1 cellular context compared by ENCODE assay signal in genomic region chr11:112073941-112074811, GRCh38.
TF ChIP-seq lines count a peak whose summit lies in the region.

TSS of gene NKAPD1 (plus strand) at chr11:112074299. CDS start at chr11:112075575, 1,276 bp downstream.
TSS of gene PIH1D2 (minus strand) at chr11:112074017. CDS start at chr11:112073174, 843 bp downstream.

TF ChIP-seq in H1, 55 proteins besides CTCF, POLR2A, EP300 and RAD21:
- TF ChIP-seq KDM4A (IDR thresholded peaks at IDR 0.05; ENCODE audit: low read depth, low read length, severe bottlenecking) (peak; percentile 98), SAP30 (IDR thresholded peaks at IDR 0.05; ENCODE audit: insufficient read depth, insufficient replicate concordance, low read length) (peak; percentile 88), TBP (IDR thresholded peaks at IDR 0.05; ENCODE audit: low read depth, low read length) (peak; percentile 71; the same call in 1 of the 2 replicates), ATF2 (IDR thresholded peaks at IDR 0.05; ENCODE audit: low read length) (peak; percentile 62; the same call in 1 of the 2 replicates), KDM1A (IDR thresholded peaks at IDR 0.05; ENCODE audit: borderline replicate concordance, low read length) (no peak), JUN (IDR thresholded peaks at IDR 0.05; ENCODE audit: low read depth, low read length) (no peak), RBBP5 (IDR thresholded peaks at IDR 0.05; ENCODE audit: borderline replicate concordance, low read depth, low read length) (0 out of 2 replicates have a peak, but pooled peaks have one; percentile 76), TAF1 (IDR thresholded peaks at IDR 0.05; ENCODE audit: low read depth, low read length) (peak; percentile 66; the same call in 1 of the 2 replicates), GABPA (IDR thresholded peaks at IDR 0.05; ENCODE audit: borderline replicate concordance, insufficient read depth, low read length) (peak; percentile 94), MAFK (IDR thresholded peaks at IDR 0.05; ENCODE audit: low read depth, low read length) (no peak), SIX5 (IDR thresholded peaks at IDR 0.05; ENCODE audit: low read depth, low read length) (peak; percentile 17; the same call in 1 of the 2 replicates), BRCA1 (IDR thresholded peaks at IDR 0.05; ENCODE audit: low read depth, low read length) (no peak), PHF8 (conservative IDR thresholded peaks at IDR 0.05; ENCODE audit: low read depth, low read length) (peak; percentile 65), CREB1 (IDR thresholded peaks at IDR 0.05) (peak; percentile 40; the same call in 1 of the 2 replicates), ASH2L (IDR thresholded peaks at IDR 0.05; ENCODE audit: low read length) (peak; percentile 96), E2F6 (IDR thresholded peaks at IDR 0.05) (peak; percentile 50; the same call in 1 of the 2 replicates), KDM5A (IDR thresholded peaks at IDR 0.05; ENCODE audit: low read length) (peak; percentile 90), YY1 (IDR thresholded peaks at IDR 0.05; ENCODE audit: low read depth, low read length) (peak; percentile 27; the same call in 1 of the 2 replicates), TEAD4 (IDR thresholded peaks at IDR 0.05; ENCODE audit: low read depth, low read length) (0 out of 2 replicates have a peak, but pooled peaks have one; percentile 22), SIN3A (conservative IDR thresholded peaks at IDR 0.05 in 1 of 2, IDR thresholded peaks at IDR 0.05 in 1 of 2; ENCODE audit: low read depth in 1 of 2, low read length in 2 of 2) (peak; percentile 92 to 98; a peak in 3 of 4 replicates), POLR2AphosphoS5 (IDR thresholded peaks at IDR 0.05; ENCODE audit: low read depth, low read length) (peak; percentile 53; the same call in 1 of the 2 replicates), JUND (IDR thresholded peaks at IDR 0.05; ENCODE audit: low read length) (peak; percentile 30; the same call in 1 of the 2 replicates), SRF (IDR thresholded peaks at IDR 0.05; ENCODE audit: low read depth, low read length) (no peak), HDAC2 (IDR thresholded peaks at IDR 0.05; ENCODE audit: borderline replicate concordance in 1 of 2, low read depth in 2 of 2, low read length in 2 of 2) (peak in 1 of 2 experiments; percentile 90; a peak in 1 of 4 replicates), SP1 (IDR thresholded peaks at IDR 0.05; ENCODE audit: low read depth, low read length) (0 out of 2 replicates have a peak, but pooled peaks have one; percentile 35)
